Comparison of ENCODE assay signal across 8 cellular contexts in the genomic region with DNA sequence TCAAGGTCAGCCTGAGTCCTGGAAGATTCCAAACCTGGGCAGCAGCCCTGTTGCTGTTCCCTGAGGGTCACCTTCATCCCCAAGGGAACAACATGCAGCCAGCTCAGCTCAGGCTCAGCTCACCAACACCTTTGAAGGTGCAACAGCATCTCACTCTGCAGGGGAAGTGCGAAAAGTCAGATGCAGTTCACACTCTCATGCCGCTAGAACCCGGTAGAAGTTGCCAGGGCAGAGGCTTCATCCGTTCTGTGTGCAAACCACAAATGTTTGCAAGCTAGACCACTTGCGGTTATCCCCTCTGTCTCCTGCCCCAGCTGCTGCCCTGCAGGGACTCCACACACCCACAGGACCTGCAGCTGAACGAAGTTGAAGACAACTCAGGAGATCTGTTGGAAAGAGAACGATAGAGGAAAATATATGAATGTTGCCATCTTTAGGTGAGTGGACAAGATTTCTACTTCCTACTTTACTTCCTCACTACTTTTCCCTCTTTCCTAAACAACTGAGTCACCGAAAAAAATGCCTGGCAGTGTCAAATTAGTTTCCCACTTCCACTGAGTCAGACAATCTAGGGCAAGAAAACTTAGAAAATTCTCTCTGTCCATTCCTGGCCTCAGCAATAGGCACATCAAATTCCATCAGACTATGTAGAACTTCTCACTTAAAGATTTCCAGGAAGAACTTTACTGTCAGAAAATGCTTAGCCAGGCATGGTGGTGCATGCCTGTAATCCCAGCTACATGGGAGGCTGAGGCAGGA. TPM values are rescaled to one million over a fixed set of nuclear protein-coding genes. Genes with fewer than 3 reads are reported as not detected.
DNase-seq lines count a peak whose midpoint lies in the region; ATAC-seq and TF ChIP-seq lines count a peak whose summit lies in the region.
"Had no signal": no experiment of that assay in that cellular context is flagged by ENCODE, and none has a peak within 500 bp of the region (broad histone marks: within the 10 kb centered on the region; RNA-seq: fewer than 3 reads in every experiment).

No MANE protein-coding gene starts in this region.

- DNase-seq in activated T-cell treated with anti-CD3 and anti-CD28 coated beads, Interleukin-2, amount 50 U/mL, for 24 hours, result peak; percentile 42
- peak; percentile 8 to 28 for DNase-seq in stimulated activated CD8-positive, alpha-beta memory T cell treated with anti-CD3 and anti-CD28 coated beads, Interleukin-7, amount 100 ng/mL, for 1 hour (ENCODE audit: low read depth in 2 of 2)
- no peak for DNase-seq in AG08395 (ENCODE audit: low spot score)
- DNase-seq in progenitor cell of endocrine pancreas (ENCODE audit: low spot score, unreplicated experiment), result no peak
- DNase-seq in H7, result no peak
- DNase-seq: effector memory CD4-positive, alpha-beta T cell had no signal

- TF ChIP-seq CTCF in KMS-11 (conservative IDR thresholded peaks at IDR 0.05; ENCODE audit: low read depth, low read length), result no peak
- no peak for TF ChIP-seq CTCF in progenitor cell of endocrine pancreas (IDR thresholded peaks at IDR 0.05; ENCODE audit: unreplicated experiment)

- no peaks in the 10 kb centered on the region for H3K36me3 Mint-ChIP-seq in activated T-cell treated with anti-CD3 and anti-CD28 coated beads, Interleukin-2, amount 50 U/mL, for 24 hours (ENCODE audit: low read depth)
- no peaks in the 10 kb centered on the region for H3K36me3 Mint-ChIP-seq in progenitor cell of endocrine pancreas (ENCODE audit: insufficient read depth)

- H3K4me3 Mint-ChIP-seq in activated T-cell treated with anti-CD3 and anti-CD28 coated beads, Interleukin-2, amount 50 U/mL, for 24 hours, result no peak overlapping the region
- H3K4me3 Mint-ChIP-seq in progenitor cell of endocrine pancreas (ENCODE audit: low read depth), result no peak overlapping the region

- H3K27me3 Mint-ChIP-seq in activated T-cell treated with anti-CD3 and anti-CD28 coated beads, Interleukin-2, amount 50 U/mL, for 24 hours, result no peaks in the 10 kb centered on the region
- H3K27me3 Mint-ChIP-seq in progenitor cell of endocrine pancreas, result peaks cover 60% of the 10 kb centered on the region

- no peaks in the 10 kb centered on the region for H3K79me2 ChIP-seq in KMS-11 (ENCODE audit: insufficient read depth, low read depth)

- ATAC-seq in GM19025 (IDR thresholded peaks at IDR 0.05; ENCODE audit: low read depth, unreplicated experiment), result peak; percentile 75

- no peak overlapping the region for H3K27ac Mint-ChIP-seq in activated T-cell treated with anti-CD3 and anti-CD28 coated beads, Interleukin-2, amount 50 U/mL, for 24 hours
- no peak overlapping the region for H3K27ac Mint-ChIP-seq in progenitor cell of endocrine pancreas

- no peak overlapping the region for H3K9ac ChIP-seq in KMS-11

- H3K27me3 ChIP-seq in KMS-11 (ENCODE audit: insufficient read depth, low read depth), result no peaks in the 10 kb centered on the region; the same call in 1 of the 2 replicates
- H3K27me3 ChIP-seq in H7 (ENCODE audit: control insufficient read depth, insufficient read depth, low read length), result no peaks in the 10 kb centered on the region

- H3K4me2 ChIP-seq in KMS-11, result peak overlapping the region; percentile 55

- peak overlapping the region; percentile 1; the same call in 1 of the 2 replicates for H3K27ac ChIP-seq in KMS-11

- H3K4me1 Mint-ChIP-seq in activated T-cell treated with anti-CD3 and anti-CD28 coated beads, Interleukin-2, amount 50 U/mL, for 24 hours (ENCODE audit: low read depth), result peaks cover 18% of the 10 kb centered on the region
- H3K4me1 Mint-ChIP-seq in progenitor cell of endocrine pancreas (ENCODE audit: low read depth), result no peaks in the 10 kb centered on the region

- H3K9me3 Mint-ChIP-seq in activated T-cell treated with anti-CD3 and anti-CD28 coated beads, Interleukin-2, amount 50 U/mL, for 24 hours, result no peaks in the 10 kb centered on the region
- no peaks in the 10 kb centered on the region for H3K9me3 Mint-ChIP-seq in progenitor cell of endocrine pancreas (ENCODE audit: low read depth)

- peak overlapping the region; percentile 32; the same call in 1 of the 2 replicates for H2AFZ ChIP-seq in KMS-11 (ENCODE audit: low read depth)

- no peaks in the 10 kb centered on the region for H3K36me3 ChIP-seq in KMS-11 (ENCODE audit: insufficient read depth)
- no peaks in the 10 kb centered on the region for H3K36me3 ChIP-seq in H7 (replicated peaks; ENCODE audit: control insufficient read depth, insufficient read depth, low read length)

- H3K4me3 ChIP-seq in KMS-11 (IDR thresholded peaks at IDR 0.05; ENCODE audit: insufficient read depth, low read depth, low read length), result no peak overlapping the region
- H3K4me3 ChIP-seq in H7 (ENCODE audit: insufficient read depth, low read depth, low read length), result no peak overlapping the region

- H3K4me1 ChIP-seq in KMS-11 (ENCODE audit: low read depth, poor library complexity, severe bottlenecking), result peaks cover 32% of the 10 kb centered on the region

- H4K20me1 ChIP-seq in KMS-11 (ENCODE audit: insufficient read depth), result no peaks in the 10 kb centered on the region

RNA-seq across cellular contexts. Expression of a gene that starts 1.8 kb away (rescaled TPM):
- not detected in 2 replicates for total RNA-seq in progenitor cell of endocrine pancreas
- not detected in 2 replicates for total RNA-seq in H7 (2014; rRNA removed; shearing (Covaris generic))

RNA-seq across cellular contexts. Expression of a gene that starts 19.6 kb away (rescaled TPM):
- total RNA-seq in progenitor cell of endocrine pancreas, result 16.9 and 17.2 TPM in 2 replicates
- 74.9 and 81.6 TPM in 2 replicates for total RNA-seq in H7 (2014; rRNA removed; shearing (Covaris generic))

RNA-seq across cellular contexts. Expression of a gene that starts 26.3 kb away (rescaled TPM):
- total RNA-seq in progenitor cell of endocrine pancreas, result not detected in 2 replicates
- total RNA-seq in H7 (2014; rRNA removed; shearing (Covaris generic)), result not detected in 2 replicates

Comparison
In these comparisons a context has a peak if more than half of its experiments do, and no peak if none do; other contexts are left out.
1. DNase-seq: peak in activated T-cell treated with anti-CD3 and anti-CD28 coated beads, Interleukin-2, amount 50 U/mL, for 24 hours (single experiment) and stimulated activated CD8-positive, alpha-beta memory T cell treated with anti-CD3 and anti-CD28 coated beads, Interleukin-7, amount 100 ng/mL, for 1 hour (2 of 2); none in AG08395 (single experiment), progenitor cell of endocrine pancreas (single experiment) and H7 (single experiment).